Comparison of ENCODE assay signal across 1 cellular context in genomic region chr17:8154608-8155152, GRCh38.
A peak's percentile ranks its signal among the peaks of the same experiment; 100 is the strongest.
TF ChIP-seq lines count a peak whose summit lies in the region.

No MANE protein-coding gene starts in this region.

TF ChIP-seq in H1, 55 proteins besides CTCF, POLR2A, EP300 and RAD21:
- TF ChIP-seq EZH2 (IDR thresholded peaks at IDR 0.05; ENCODE audit: low read depth, low read length, severe bottlenecking) = no peak
- peak; percentile 6 for TF ChIP-seq ASH2L (IDR thresholded peaks at IDR 0.05; ENCODE audit: low read length)
TF ChIP-seq in H1: peak in this region for 1.
